ENCODE assay signal across 8 cellular contexts in the genomic region with DNA sequence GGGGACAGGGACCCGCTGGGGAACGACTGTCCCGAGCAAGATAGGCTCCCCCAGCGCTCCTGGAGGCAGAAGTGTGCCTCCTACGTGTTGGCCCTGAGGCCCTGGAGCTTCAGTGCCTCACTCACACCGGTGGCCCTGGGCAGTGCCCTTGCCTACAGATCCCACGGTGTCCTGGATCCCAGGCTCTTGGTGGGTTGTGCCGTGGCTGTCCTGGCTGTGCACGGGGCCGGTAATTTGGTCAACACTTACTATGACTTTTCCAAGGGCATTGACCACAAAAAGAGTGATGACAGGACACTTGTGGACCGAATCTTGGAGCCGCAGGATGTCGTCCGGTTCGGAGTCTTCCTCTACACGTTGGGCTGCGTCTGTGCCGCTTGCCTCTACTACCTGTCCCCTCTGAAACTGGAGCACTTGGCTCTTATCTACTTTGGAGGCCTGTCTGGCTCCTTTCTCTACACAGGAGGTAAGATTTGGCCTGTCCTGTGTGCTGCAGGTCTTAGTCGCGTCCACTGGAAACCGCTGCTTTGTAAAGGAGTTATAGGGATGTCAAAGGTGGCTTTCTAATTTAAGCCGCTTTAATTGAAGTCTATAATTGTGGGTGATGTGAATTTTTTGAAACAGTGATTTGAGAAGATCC. TPM values are rescaled to one million over a fixed set of nuclear protein-coding genes. Genes with fewer than 3 reads are reported as not detected.
DNase-seq lines count a peak whose midpoint lies in the region; ATAC-seq and TF ChIP-seq lines count a peak whose summit lies in the region.

No MANE protein-coding gene starts in this region.

- ATAC-seq in naive thymus-derived CD4-positive, alpha-beta T cell: peak; percentile 45
- no peak for ATAC-seq in GM18520 (IDR thresholded peaks at IDR 0.05; ENCODE audit: unreplicated experiment)

- H3F3A ChIP-seq in GM23248 (ENCODE audit: insufficient read depth) (0 out of 2 replicates have a peak, but pooled peaks cover 3% of the 10 kb centered on the region), PC-9 (ENCODE audit: insufficient read depth, low read depth) (peaks cover 5% of the 10 kb centered on the region; the same call in 1 of the 2 replicates)

- H3K4me2 ChIP-seq in GM23248 (ENCODE audit: unreplicated experiment) (peak overlapping the region; percentile 82), PC-9 (peak overlapping the region; percentile 83)

- DNase-seq in Calu3 (no peak), GM23248 (no peak), PC-9 (no peak), NCI-H1436 (lab: John Stamatoyannopoulos, UW) (no peak), ureter (ENCODE audit: low spot score) (no peak)
- DNase-seq in naive thymus-derived CD4-positive, alpha-beta T cell: peak in 1 of 9 donors; percentile 13

- H3K9ac ChIP-seq in GM23248 (peak overlapping the region; percentile 81), duodenal mucosa (ENCODE audit: low read depth in 1 of 2, low read length in 2 of 2) (peak overlapping the region; percentile 48 to 72)

- H3K4me3 Mint-ChIP-seq in Calu3 (ENCODE audit: low read depth, unreplicated experiment): peak overlapping the region; percentile 80
- peak overlapping the region; percentile 84 to 99 (median 96) for H3K4me3 Mint-ChIP-seq in naive thymus-derived CD4-positive, alpha-beta T cell

- POLR2A ChIA-PET in PC-9 (lab: Charles Lee; ENCODE audit: unreplicated experiment): no interaction called here
- POLR2A ChIA-PET in naive thymus-derived CD4-positive, alpha-beta T cell (lab: Charles Lee): interaction anchor here (1.3 to 2.9 kb wide), 5 partner anchors 10 to 446 kb away, joined by 3 to 28 read pairs (median 9); a partner anchor contains a TSS

- BruUV-seq in Calu3 (replicated peaks; lab: Mats Ljungman, UMichigan): TSS peak; percentile 65
- TSS peak; percentile 57 for BruUV-seq in PC-9 (replicated peaks; lab: Mats Ljungman, UMichigan)

- CTCF ChIA-PET in Calu3 (lab: Charles Lee) (interaction anchor here (1.8 kb wide), 1 partner anchor 11 kb away, joined by 9 read pairs; a partner anchor contains a TSS), PC-9 (lab: Charles Lee) (interaction anchor here (0.5 kb wide), 1 partner anchor 636 kb away, joined by 4 read pairs; no protein-coding TSS in a partner anchor)
- CTCF ChIA-PET in naive thymus-derived CD4-positive, alpha-beta T cell (lab: Charles Lee): no interaction called here

- H3K4me1 ChIP-seq in GM23248 (ENCODE audit: insufficient read depth): peaks cover 13% of the 10 kb centered on the region; the same call in 1 of the 2 replicates
- H3K4me1 ChIP-seq in PC-9 (replicated peaks; ENCODE audit: insufficient read depth): 0 out of 2 replicates have a peak, but pooled peaks cover 4% of the 10 kb centered on the region
- peaks cover 14 to 27% of the 10 kb centered on the region in 2 donors for H3K4me1 ChIP-seq in duodenal mucosa (ENCODE audit: control insufficient read depth in 1 of 2, insufficient read depth in 2 of 2, low read length in 2 of 2)
- peaks cover 21 to 31% of the 10 kb centered on the region in 2 donors for H3K4me1 ChIP-seq in naive thymus-derived CD4-positive, alpha-beta T cell (ENCODE audit: control insufficient read depth in 2 of 2, insufficient read depth in 2 of 2, low read length in 2 of 2)

- no peaks in the 10 kb centered on the region for H3K27me3 ChIP-seq in GM23248 (replicated peaks; ENCODE audit: insufficient read depth)
- no peaks in the 10 kb centered on the region for H3K27me3 ChIP-seq in PC-9 (ENCODE audit: insufficient read depth, low read depth)
- no peaks in the 10 kb centered on the region for H3K27me3 ChIP-seq in duodenal mucosa (ENCODE audit: control insufficient read depth in 1 of 2, insufficient read depth in 2 of 2, low read length in 2 of 2)
- H3K27me3 ChIP-seq in naive thymus-derived CD4-positive, alpha-beta T cell (ENCODE audit: control insufficient read depth in 2 of 2, insufficient read depth in 2 of 2, low read length in 2 of 2): no peaks in the 10 kb centered on the region

- TF ChIP-seq CTCF in Calu3 (IDR thresholded peaks at IDR 0.05; ENCODE audit: unreplicated experiment): no peak
- TF ChIP-seq CTCF in PC-9 (conservative IDR thresholded peaks at IDR 0.05): no peak

- H3K9me2 ChIP-seq in GM23248 (ENCODE audit: insufficient read depth) (no peaks in the 10 kb centered on the region), PC-9 (ENCODE audit: insufficient read depth) (no peaks in the 10 kb centered on the region)

- H3K79me2 ChIP-seq in GM23248 (ENCODE audit: insufficient read depth) (peaks cover 34% of the 10 kb centered on the region), PC-9 (ENCODE audit: low read depth) (peaks cover 22% of the 10 kb centered on the region)

- peaks cover 16% of the 10 kb centered on the region for H3K4me1 Mint-ChIP-seq in Calu3 (ENCODE audit: low read depth, unreplicated experiment)
- H3K4me1 Mint-ChIP-seq in naive thymus-derived CD4-positive, alpha-beta T cell: peaks cover 29 to 48% (median 39%) of the 10 kb centered on the region in 7 donors

- H3K9me3 ChIP-seq in GM23248 (ENCODE audit: low read depth): no peaks in the 10 kb centered on the region
- no peaks in the 10 kb centered on the region for H3K9me3 ChIP-seq in PC-9 (ENCODE audit: insufficient read depth, low read depth)
- no peaks in the 10 kb centered on the region for H3K9me3 ChIP-seq in duodenal mucosa (ENCODE audit: control insufficient read depth in 1 of 2, low read length in 2 of 2)
- no peaks in the 10 kb centered on the region for H3K9me3 ChIP-seq in naive thymus-derived CD4-positive, alpha-beta T cell (ENCODE audit: control insufficient read depth in 2 of 3, low read length in 3 of 3)

- H3K36me3 Mint-ChIP-seq in Calu3 (ENCODE audit: insufficient read depth, unreplicated experiment): peaks cover 11% of the 10 kb centered on the region
- H3K36me3 Mint-ChIP-seq in naive thymus-derived CD4-positive, alpha-beta T cell: peaks cover 10 to 26% (median 21%) of the 10 kb centered on the region in 5 donors

- peak overlapping the region; percentile 84 for H3K27ac Mint-ChIP-seq in Calu3 (ENCODE audit: unreplicated experiment)
- peak overlapping the region; percentile 90 to 96 (median 92) for H3K27ac Mint-ChIP-seq in naive thymus-derived CD4-positive, alpha-beta T cell

- WGBS in GM23248 (ENCODE audit: low coverage in 1 of 2, low lambda C conversion rate in 2 of 2, missing lambda C conversion rate in 2 of 2), 2 experiments: 16 to 20% methylated on average over 22 of the region's 22 CpGs

- H3K36me3 ChIP-seq in GM23248 (ENCODE audit: low read depth): no peaks in the 10 kb centered on the region
- no peaks in the 10 kb centered on the region for H3K36me3 ChIP-seq in PC-9 (ENCODE audit: low read depth)
- peaks cover 3 to 4% of the 10 kb centered on the region in 2 donors for H3K36me3 ChIP-seq in duodenal mucosa (ENCODE audit: control insufficient read depth in 1 of 2, insufficient read depth in 2 of 2, low read length in 2 of 2)
- H3K36me3 ChIP-seq in naive thymus-derived CD4-positive, alpha-beta T cell (ENCODE audit: control insufficient read depth in 2 of 3, insufficient read depth in 3 of 3, low read length in 3 of 3): peaks cover 0 to 15% (median 0%) of the 10 kb centered on the region in 3 experiments

- H3K27me3 Mint-ChIP-seq in Calu3 (ENCODE audit: unreplicated experiment): no peaks in the 10 kb centered on the region
- peaks cover 0 to 3% (median 0%) of the 10 kb centered on the region in 5 donors for H3K27me3 Mint-ChIP-seq in naive thymus-derived CD4-positive, alpha-beta T cell

- in situ Hi-C loops in GM23248 (cut with MboI): no loop called here

- H4K20me1 ChIP-seq in GM23248 (ENCODE audit: insufficient read depth) (no peaks in the 10 kb centered on the region), PC-9 (ENCODE audit: insufficient read depth) (no peaks in the 10 kb centered on the region)

- H3K4me3 ChIP-seq in GM23248: peak overlapping the region; percentile 75
- H3K4me3 ChIP-seq in PC-9: peak overlapping the region; percentile 81
- H3K4me3 ChIP-seq in duodenal mucosa (ENCODE audit: low read depth in 1 of 2, low read length in 2 of 2): peak overlapping the region; percentile 90 to 93
- peak overlapping the region; percentile 71 for H3K4me3 ChIP-seq in naive thymus-derived CD4-positive, alpha-beta T cell (ENCODE audit: low read length)

- H3K27ac ChIP-seq in GM23248 (peak overlapping the region; percentile 47), PC-9 (peak overlapping the region; percentile 73), duodenal mucosa (ENCODE audit: low read depth, low read length) (peak overlapping the region; percentile 88)
- peak overlapping the region; percentile 97 for H3K27ac ChIP-seq in naive thymus-derived CD4-positive, alpha-beta T cell (ENCODE audit: low read depth, low read length)

- H3K9me3 Mint-ChIP-seq in Calu3 (ENCODE audit: low read depth, unreplicated experiment): no peaks in the 10 kb centered on the region
- H3K9me3 Mint-ChIP-seq in naive thymus-derived CD4-positive, alpha-beta T cell: no peaks in the 10 kb centered on the region

- peak overlapping the region; percentile 92 for H2AFZ ChIP-seq in GM23248
- peak overlapping the region; percentile 76 for H2AFZ ChIP-seq in PC-9

- intact Hi-C loops in Calu3 (cut with micrococcal nuclease; ENCODE audit: unreplicated experiment): no loop called here
- intact Hi-C loops in PC-9 (cut with micrococcal nuclease; ENCODE audit: unreplicated experiment): loop anchor here (1.0 to 5.0 kb wide), 2 partner anchors 11 to 534 kb away; a partner anchor contains a TSS
- intact Hi-C loops in naive thymus-derived CD4-positive, alpha-beta T cell (cut with micrococcal nuclease): loop anchor here (1.0 to 2.0 kb wide), 8 partner anchors 8 to 634 kb away; a partner anchor contains a TSS

RNA-seq across cellular contexts. Expression of a gene that starts 0.7 kb away (rescaled TPM):
- total RNA-seq in Calu3 (2022): 13.7 and 14.1 TPM in 2 replicates
- total RNA-seq in GM23248 (2014; rRNA removed; shearing (Covaris generic)): 4.8 and 5.2 TPM in 2 replicates
- 8.1 and 9.8 TPM in 2 replicates for polyA plus RNA-seq in GM23248 (2016; fragmentation: Nextera tagmentation; extraction: Ambion mirVana)
- 11.2 and 12.1 TPM in 2 replicates for total RNA-seq in PC-9 (2021)
- 10 to 100 TPM; 21.7 to 41.7 (median 32.9) TPM for total RNA-seq in naive thymus-derived CD4-positive, alpha-beta T cell
- polyA plus RNA-seq in naive thymus-derived CD4-positive, alpha-beta T cell: 10 to 100 TPM; 53.3 to 60.9 TPM
- total RNA-seq in ureter: 20.3 TPM

RNA-seq across cellular contexts. Expression of a gene that starts 11.4 kb away (rescaled TPM):
- total RNA-seq in Calu3 (2022): 36.1 and 40.2 TPM in 2 replicates
- total RNA-seq in GM23248 (2014; rRNA removed; shearing (Covaris generic)): 27.6 and 30.7 TPM in 2 replicates
- polyA plus RNA-seq in GM23248 (2016; fragmentation: Nextera tagmentation; extraction: Ambion mirVana): 10.3 and 10.6 TPM in 2 replicates
- 34.6 and 37.4 TPM in 2 replicates for total RNA-seq in PC-9 (2021)
- total RNA-seq in naive thymus-derived CD4-positive, alpha-beta T cell: 10 to 100 TPM; 38.8 to 47.9 (median 46.2) TPM
- polyA plus RNA-seq in naive thymus-derived CD4-positive, alpha-beta T cell: 1 to 10 TPM; 4.8 to 9.7 TPM
- total RNA-seq in ureter: 59.2 TPM

Comparison
In these comparisons a context has a peak if more than half of its experiments do, and no peak if none do; other contexts are left out.
1. H3K27ac ChIP-seq: peak in every context shown above with its lines; median percentile 97 in naive thymus-derived CD4-positive, alpha-beta T cell; 88 in duodenal mucosa; 73 in PC-9; 47 in GM23248.